In the genomic region with DNA sequence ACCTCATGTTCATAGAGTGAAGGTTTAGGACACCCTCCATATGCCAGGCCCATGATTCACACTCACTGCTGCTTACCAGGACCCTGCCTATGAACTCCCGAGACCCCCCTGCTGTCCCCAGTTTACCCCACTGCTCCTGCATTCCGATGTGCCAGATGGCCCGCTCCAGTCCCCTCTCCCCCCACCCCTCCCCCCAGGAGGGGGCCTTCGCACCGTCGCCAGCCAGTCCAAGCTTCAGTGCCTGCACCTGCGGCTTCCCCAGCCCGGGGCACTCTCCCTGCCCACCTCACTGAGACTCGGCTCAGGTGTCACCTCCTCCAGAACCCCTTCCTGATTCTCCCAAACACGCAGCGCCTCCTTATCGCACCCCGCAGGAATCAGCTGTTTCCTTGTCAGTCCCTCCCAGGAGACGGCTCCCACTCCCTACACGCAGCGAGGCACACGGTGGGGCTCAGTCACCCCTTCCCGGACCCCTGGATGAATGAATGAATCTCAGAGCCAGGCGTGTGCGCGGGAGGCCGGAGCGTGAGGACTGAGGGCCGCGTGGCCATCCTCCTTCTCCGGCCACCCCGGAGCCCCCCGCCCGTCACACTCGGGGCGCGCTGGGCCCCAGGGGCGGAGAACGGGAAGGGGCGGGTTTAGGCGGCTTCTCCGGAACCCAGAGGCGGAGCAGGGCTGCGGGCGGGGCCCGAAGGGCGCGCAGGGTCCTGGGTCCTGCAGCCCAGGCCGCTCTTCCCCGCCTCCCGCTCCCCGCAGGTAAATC, we compare ENCODE assay signal across 1 cellular context.
TF ChIP-seq lines count a peak whose summit lies in the region.

No MANE protein-coding gene starts in this region.

TF ChIP-seq in HepG2, 621 proteins besides CTCF, POLR2A, EP300 and RAD21 (continued from another document and continues in another):
- TF ChIP-seq, protein P1, sequence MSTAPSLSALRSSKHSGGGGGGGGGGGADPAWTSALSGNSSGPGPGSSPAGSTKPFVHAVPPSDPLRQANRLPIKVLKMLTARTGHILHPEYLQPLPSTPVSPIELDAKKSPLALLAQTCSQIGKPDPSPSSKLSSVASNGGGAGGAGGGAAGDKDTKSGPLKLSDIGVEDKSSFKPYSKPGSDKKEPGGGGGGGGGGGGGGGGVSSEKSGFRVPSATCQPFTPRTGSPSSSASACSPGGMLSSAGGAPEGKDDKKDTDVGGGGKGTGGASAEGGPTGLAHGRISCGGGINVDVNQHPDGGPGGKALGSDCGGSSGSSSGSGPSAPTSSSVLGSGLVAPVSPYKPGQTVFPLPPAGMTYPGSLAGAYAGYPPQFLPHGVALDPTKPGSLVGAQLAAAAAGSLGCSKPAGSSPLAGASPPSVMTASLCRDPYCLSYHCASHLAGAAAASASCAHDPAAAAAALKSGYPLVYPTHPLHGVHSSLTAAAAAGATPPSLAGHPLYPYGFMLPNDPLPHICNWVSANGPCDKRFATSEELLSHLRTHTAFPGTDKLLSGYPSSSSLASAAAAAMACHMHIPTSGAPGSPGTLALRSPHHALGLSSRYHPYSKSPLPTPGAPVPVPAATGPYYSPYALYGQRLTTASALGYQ (CRISPR knock-in tag; IDR thresholded peaks at IDR 0.05) = 0 out of 2 replicates have a peak, but pooled peaks have one; percentile 28
- TF ChIP-seq NFE2L2 (IDR thresholded peaks at IDR 0.05; ENCODE audit: low read length) (no peak), MBNL3 (CRISPR knock-in tag; conservative IDR thresholded peaks at IDR 0.05) (no peak), NRL (CRISPR knock-in tag; IDR thresholded peaks at IDR 0.05; ENCODE audit: borderline replicate concordance) (peak; percentile 92; the same call in 1 of the 2 replicates), ZSCAN25 (CRISPR knock-in tag; IDR thresholded peaks at IDR 0.05) (peak; percentile 78; the same call in 1 of the 2 replicates), MIXL1 (CRISPR knock-in tag; IDR thresholded peaks at IDR 0.05) (no peak), GABPB1 (CRISPR knock-in tag; IDR thresholded peaks at IDR 0.05) (peak; percentile 81; the same call in 1 of the 2 replicates), FOXO1 (CRISPR knock-in tag; IDR thresholded peaks at IDR 0.05) (peak; percentile 16), PHB2 (IDR thresholded peaks at IDR 0.05; ENCODE audit: partially characterized antibody) (no peak), SOX6 (IDR thresholded peaks at IDR 0.05) (no peak), SOX6 (CRISPR knock-in tag; IDR thresholded peaks at IDR 0.05) (peak; percentile 40), GATAD1 (CRISPR knock-in tag; IDR thresholded peaks at IDR 0.05) (no peak), ZNF136 (CRISPR knock-in tag; IDR thresholded peaks at IDR 0.05; ENCODE audit: low read depth) (peak; percentile 55; the same call in 1 of the 2 replicates), ZNF33B (CRISPR knock-in tag; IDR thresholded peaks at IDR 0.05) (peak; percentile 81), HNF4A (CRISPR knock-in tag; IDR thresholded peaks at IDR 0.05) (peak; percentile 40), MED1 (CRISPR knock-in tag; IDR thresholded peaks at IDR 0.05) (peak; percentile 68), ZNF331 (CRISPR knock-in tag; IDR thresholded peaks at IDR 0.05) (peak; percentile 43; the same call in 1 of the 2 replicates), ZNF34 (CRISPR knock-in tag; IDR thresholded peaks at IDR 0.05; ENCODE audit: borderline replicate concordance) (no peak), TRIM24 (CRISPR knock-in tag; IDR thresholded peaks at IDR 0.05) (no peak), ONECUT2 (CRISPR knock-in tag; IDR thresholded peaks at IDR 0.05) (no peak), ZNF790 (CRISPR knock-in tag; IDR thresholded peaks at IDR 0.05; ENCODE audit: borderline replicate concordance) (peak; percentile 52; the same call in 1 of the 2 replicates), KAT8 (CRISPR knock-in tag; IDR thresholded peaks at IDR 0.05) (0 out of 2 replicates have a peak, but pooled peaks have one; percentile 18), RCOR2 (CRISPR knock-in tag; IDR thresholded peaks at IDR 0.05) (no peak), YEATS2 (CRISPR knock-in tag; IDR thresholded peaks at IDR 0.05; ENCODE audit: borderline replicate concordance) (0 out of 2 replicates have a peak, but pooled peaks have one; percentile 32), MXI1 (IDR thresholded peaks at IDR 0.05; ENCODE audit: borderline replicate concordance, low read depth, low read length) (peak; percentile 1; the same call in 1 of the 3 replicates), SP140L (CRISPR knock-in tag; IDR thresholded peaks at IDR 0.05; ENCODE audit: borderline replicate concordance) (no peak), KLF6 (CRISPR knock-in tag; IDR thresholded peaks at IDR 0.05) (no peak), PRMT3 (CRISPR knock-in tag; IDR thresholded peaks at IDR 0.05; ENCODE audit: borderline replicate concordance, low read depth) (no peak), ZNF891 (CRISPR knock-in tag; IDR thresholded peaks at IDR 0.05) (peak; percentile 89), ZFP36 (IDR thresholded peaks at IDR 0.05; ENCODE audit: borderline replicate concordance, low read depth, low read length, partially characterized antibody) (no peak), ZNF746 (CRISPR knock-in tag; IDR thresholded peaks at IDR 0.05) (peak; percentile 30; the same call in 1 of the 2 replicates), GATA4 (IDR thresholded peaks at IDR 0.05; ENCODE audit: borderline replicate concordance, low read depth) (peak; percentile 64; the same call in 1 of the 2 replicates), PITX1 (CRISPR knock-in tag; IDR thresholded peaks at IDR 0.05) (peak; percentile 62; the same call in 1 of the 2 replicates), SIX1 (CRISPR knock-in tag; IDR thresholded peaks at IDR 0.05; ENCODE audit: borderline replicate concordance) (peak; percentile 15; the same call in 1 of the 2 replicates), NR2F6 (IDR thresholded peaks at IDR 0.05) (no peak), NR2F6 (CRISPR knock-in tag; IDR thresholded peaks at IDR 0.05) (peak; percentile 50; the same call in 1 of the 2 replicates), ZFP36L2 (CRISPR knock-in tag; IDR thresholded peaks at IDR 0.05) (no peak), ZNF556 (CRISPR knock-in tag; IDR thresholded peaks at IDR 0.05; ENCODE audit: borderline replicate concordance) (no peak), ZNF160 (CRISPR knock-in tag; IDR thresholded peaks at IDR 0.05) (peak; percentile 66; the same call in 1 of the 2 replicates), SP2 (CRISPR knock-in tag; IDR thresholded peaks at IDR 0.05) (0 out of 2 replicates have a peak, but pooled peaks have one; percentile 35), PHF5A (CRISPR knock-in tag; IDR thresholded peaks at IDR 0.05; ENCODE audit: low read depth, unreplicated experiment) (no peak), ZFX (CRISPR knock-in tag; IDR thresholded peaks at IDR 0.05; ENCODE audit: low read depth) (peak; percentile 77), ZNF24 (IDR thresholded peaks at IDR 0.05) (peak; percentile 70; the same call in 1 of the 2 replicates), ZFP41 (CRISPR knock-in tag; IDR thresholded peaks at IDR 0.05; ENCODE audit: borderline replicate concordance) (peak; percentile 69; the same call in 1 of the 2 replicates), NFKBIZ (CRISPR knock-in tag; IDR thresholded peaks at IDR 0.05) (0 out of 2 replicates have a peak, but pooled peaks have one; percentile 27), ZNF549 (CRISPR knock-in tag; IDR thresholded peaks at IDR 0.05) (no peak), DR1 (CRISPR knock-in tag; IDR thresholded peaks at IDR 0.05) (peak; percentile 24; the same call in 1 of the 2 replicates), ZNF720 (CRISPR knock-in tag; IDR thresholded peaks at IDR 0.05) (no peak), RXRA (CRISPR knock-in tag; IDR thresholded peaks at IDR 0.05) (no peak; the same call in 1 of the 2 replicates), ZNF563 (CRISPR knock-in tag; IDR thresholded peaks at IDR 0.05) (peak; percentile 32; the same call in 1 of the 2 replicates), HIVEP1 (CRISPR knock-in tag; IDR thresholded peaks at IDR 0.05) (peak; percentile 81), YEATS4 (CRISPR knock-in tag; IDR thresholded peaks at IDR 0.05; ENCODE audit: borderline replicate concordance) (peak; percentile 62; the same call in 1 of the 2 replicates)
- TF ChIP-seq, protein P2, sequence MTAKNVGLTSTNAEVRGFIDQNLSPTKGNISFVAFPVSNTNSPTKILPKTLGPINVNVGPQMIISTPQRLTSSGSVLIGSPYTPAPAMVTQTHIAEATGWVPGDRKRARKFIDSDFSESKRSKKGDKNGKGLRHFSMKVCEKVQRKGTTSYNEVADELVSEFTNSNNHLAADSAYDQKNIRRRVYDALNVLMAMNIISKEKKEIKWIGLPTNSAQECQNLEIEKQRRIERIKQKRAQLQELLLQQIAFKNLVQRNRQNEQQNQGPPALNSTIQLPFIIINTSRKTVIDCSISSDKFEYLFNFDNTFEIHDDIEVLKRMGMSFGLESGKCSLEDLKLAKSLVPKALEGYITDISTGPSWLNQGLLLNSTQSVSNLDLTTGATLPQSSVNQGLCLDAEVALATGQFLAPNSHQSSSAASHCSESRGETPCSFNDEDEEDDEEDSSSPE (CRISPR knock-in tag; IDR thresholded peaks at IDR 0.05) = peak; percentile 58; the same call in 1 of the 2 replicates
- TF ChIP-seq, protein P3, sequence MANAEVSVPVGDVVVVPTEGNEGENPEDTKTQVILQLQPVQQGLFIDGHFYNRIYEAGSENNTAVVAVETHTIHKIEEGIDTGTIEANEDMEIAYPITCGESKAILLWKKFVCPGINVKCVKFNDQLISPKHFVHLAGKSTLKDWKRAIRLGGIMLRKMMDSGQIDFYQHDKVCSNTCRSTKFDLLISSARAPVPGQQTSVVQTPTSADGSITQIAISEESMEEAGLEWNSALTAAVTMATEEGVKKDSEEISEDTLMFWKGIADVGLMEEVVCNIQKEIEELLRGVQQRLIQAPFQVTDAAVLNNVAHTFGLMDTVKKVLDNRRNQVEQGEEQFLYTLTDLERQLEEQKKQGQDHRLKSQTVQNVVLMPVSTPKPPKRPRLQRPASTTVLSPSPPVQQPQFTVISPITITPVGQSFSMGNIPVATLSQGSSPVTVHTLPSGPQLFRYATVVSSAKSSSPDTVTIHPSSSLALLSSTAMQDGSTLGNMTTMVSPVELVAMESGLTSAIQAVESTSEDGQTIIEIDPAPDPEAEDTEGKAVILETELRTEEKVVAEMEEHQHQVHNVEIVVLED (CRISPR knock-in tag; IDR thresholded peaks at IDR 0.05; ENCODE audit: borderline replicate concordance) = peak; percentile 61; the same call in 1 of the 2 replicates
- TF ChIP-seq, protein P4, sequence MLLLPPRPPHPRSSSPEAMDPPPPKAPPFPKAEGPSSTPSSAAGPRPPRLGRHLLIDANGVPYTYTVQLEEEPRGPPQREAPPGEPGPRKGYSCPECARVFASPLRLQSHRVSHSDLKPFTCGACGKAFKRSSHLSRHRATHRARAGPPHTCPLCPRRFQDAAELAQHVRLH (CRISPR knock-in tag; IDR thresholded peaks at IDR 0.05; ENCODE audit: borderline replicate concordance, low read depth) = 0 out of 2 replicates have a peak, but pooled peaks have one; percentile 22
- TF ChIP-seq, protein P5, sequence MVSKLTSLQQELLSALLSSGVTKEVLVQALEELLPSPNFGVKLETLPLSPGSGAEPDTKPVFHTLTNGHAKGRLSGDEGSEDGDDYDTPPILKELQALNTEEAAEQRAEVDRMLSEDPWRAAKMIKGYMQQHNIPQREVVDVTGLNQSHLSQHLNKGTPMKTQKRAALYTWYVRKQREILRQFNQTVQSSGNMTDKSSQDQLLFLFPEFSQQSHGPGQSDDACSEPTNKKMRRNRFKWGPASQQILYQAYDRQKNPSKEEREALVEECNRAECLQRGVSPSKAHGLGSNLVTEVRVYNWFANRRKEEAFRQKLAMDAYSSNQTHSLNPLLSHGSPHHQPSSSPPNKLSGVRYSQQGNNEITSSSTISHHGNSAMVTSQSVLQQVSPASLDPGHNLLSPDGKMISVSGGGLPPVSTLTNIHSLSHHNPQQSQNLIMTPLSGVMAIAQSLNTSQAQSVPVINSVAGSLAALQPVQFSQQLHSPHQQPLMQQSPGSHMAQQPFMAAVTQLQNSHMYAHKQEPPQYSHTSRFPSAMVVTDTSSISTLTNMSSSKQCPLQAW (CRISPR knock-in tag; IDR thresholded peaks at IDR 0.05) = 0 out of 2 replicates have a peak, but pooled peaks have one; percentile 54
- TF ChIP-seq, protein P6, sequence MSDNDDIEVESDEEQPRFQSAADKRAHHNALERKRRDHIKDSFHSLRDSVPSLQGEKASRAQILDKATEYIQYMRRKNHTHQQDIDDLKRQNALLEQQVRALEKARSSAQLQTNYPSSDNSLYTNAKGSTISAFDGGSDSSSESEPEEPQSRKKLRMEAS (IDR thresholded peaks at IDR 0.05) = peak; percentile 69
- TF ChIP-seq, protein P7, sequence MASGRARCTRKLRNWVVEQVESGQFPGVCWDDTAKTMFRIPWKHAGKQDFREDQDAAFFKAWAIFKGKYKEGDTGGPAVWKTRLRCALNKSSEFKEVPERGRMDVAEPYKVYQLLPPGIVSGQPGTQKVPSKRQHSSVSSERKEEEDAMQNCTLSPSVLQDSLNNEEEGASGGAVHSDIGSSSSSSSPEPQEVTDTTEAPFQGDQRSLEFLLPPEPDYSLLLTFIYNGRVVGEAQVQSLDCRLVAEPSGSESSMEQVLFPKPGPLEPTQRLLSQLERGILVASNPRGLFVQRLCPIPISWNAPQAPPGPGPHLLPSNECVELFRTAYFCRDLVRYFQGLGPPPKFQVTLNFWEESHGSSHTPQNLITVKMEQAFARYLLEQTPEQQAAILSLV (CRISPR knock-in tag; IDR thresholded peaks at IDR 0.05; ENCODE audit: borderline replicate concordance) = peak; percentile 70; the same call in 1 of the 2 replicates
- TF ChIP-seq, protein P8, sequence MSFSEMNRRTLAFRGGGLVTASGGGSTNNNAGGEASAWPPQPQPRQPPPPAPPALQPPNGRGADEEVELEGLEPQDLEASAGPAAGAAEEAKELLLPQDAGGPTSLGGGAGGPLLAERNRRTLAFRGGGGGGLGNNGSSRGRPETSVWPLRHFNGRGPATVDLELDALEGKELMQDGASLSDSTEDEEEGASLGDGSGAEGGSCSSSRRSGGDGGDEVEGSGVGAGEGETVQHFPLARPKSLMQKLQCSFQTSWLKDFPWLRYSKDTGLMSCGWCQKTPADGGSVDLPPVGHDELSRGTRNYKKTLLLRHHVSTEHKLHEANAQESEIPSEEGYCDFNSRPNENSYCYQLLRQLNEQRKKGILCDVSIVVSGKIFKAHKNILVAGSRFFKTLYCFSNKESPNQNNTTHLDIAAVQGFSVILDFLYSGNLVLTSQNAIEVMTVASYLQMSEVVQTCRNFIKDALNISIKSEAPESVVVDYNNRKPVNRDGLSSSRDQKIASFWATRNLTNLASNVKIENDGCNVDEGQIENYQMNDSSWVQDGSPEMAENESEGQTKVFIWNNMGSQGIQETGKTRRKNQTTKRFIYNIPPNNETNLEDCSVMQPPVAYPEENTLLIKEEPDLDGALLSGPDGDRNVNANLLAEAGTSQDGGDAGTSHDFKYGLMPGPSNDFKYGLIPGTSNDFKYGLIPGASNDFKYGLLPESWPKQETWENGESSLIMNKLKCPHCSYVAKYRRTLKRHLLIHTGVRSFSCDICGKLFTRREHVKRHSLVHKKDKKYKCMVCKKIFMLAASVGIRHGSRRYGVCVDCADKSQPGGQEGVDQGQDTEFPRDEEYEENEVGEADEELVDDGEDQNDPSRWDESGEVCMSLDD (CRISPR knock-in tag; IDR thresholded peaks at IDR 0.05; ENCODE audit: borderline replicate concordance) = peak; percentile 87
- TF ChIP-seq, protein P9, sequence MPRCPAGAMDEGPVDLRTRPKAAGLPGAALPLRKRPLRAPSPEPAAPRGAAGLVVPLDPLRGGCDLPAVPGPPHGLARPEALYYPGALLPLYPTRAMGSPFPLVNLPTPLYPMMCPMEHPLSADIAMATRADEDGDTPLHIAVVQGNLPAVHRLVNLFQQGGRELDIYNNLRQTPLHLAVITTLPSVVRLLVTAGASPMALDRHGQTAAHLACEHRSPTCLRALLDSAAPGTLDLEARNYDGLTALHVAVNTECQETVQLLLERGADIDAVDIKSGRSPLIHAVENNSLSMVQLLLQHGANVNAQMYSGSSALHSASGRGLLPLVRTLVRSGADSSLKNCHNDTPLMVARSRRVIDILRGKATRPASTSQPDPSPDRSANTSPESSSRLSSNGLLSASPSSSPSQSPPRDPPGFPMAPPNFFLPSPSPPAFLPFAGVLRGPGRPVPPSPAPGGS (CRISPR knock-in tag; IDR thresholded peaks at IDR 0.05) = peak; percentile 82
